18 cellular contexts compared by ENCODE assay signal in the genomic region with DNA sequence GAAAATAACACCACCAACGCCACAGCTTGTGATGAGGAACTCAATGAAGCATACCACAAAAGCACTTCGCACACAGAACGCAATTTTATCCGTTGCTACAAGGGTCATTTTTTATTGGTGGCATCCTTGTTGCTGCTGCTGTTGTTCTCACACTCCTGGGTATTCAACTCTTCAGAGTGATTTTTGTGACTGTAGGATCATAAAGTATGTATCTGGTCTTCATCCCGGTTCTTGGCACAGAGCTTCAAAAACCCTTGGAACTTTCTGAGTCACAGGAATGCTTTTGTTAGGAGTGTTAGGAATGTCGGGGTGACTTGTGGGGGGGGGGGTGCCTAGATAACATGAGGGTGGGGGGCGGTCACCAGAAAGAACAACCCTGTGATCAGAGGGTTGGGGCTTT.
A peak's percentile ranks its signal among the peaks of the same experiment; 100 is the strongest.
DNase-seq lines count a peak whose midpoint lies in the region; ATAC-seq and TF ChIP-seq lines count a peak whose summit lies in the region.
"Had no signal": no experiment of that assay in that cellular context is flagged by ENCODE, and none has a peak within 500 bp of the region (broad histone marks: within the 10 kb centered on the region; RNA-seq: fewer than 3 reads in every experiment).

No MANE protein-coding gene starts in this region.

- TF ChIP-seq CTCF in body of pancreas (IDR thresholded peaks at IDR 0.05): no peak
- TF ChIP-seq CTCF in psoas muscle (IDR thresholded peaks at IDR 0.05): no peak

- in situ Hi-C loops in GM23248 (cut with MboI): no loop called here

- H3K79me2 ChIP-seq in GM23248 (ENCODE audit: insufficient read depth): no peaks in the 10 kb centered on the region

- WGBS in GM23248 (ENCODE audit: low coverage in 1 of 2, low lambda C conversion rate in 2 of 2, missing lambda C conversion rate in 2 of 2), 2 experiments: 48 to 49% methylated on average over 6 to 7 of the region's 7 CpGs
- 66 to 80% methylated on average over 6 of the region's 7 CpGs for WGBS in body of pancreas, 2 donors
- WGBS in psoas muscle, 3 donors: 66 to 76% (median 71%) methylated on average over 7 of the region's 7 CpGs
- WGBS in right cardiac atrium: 59% methylated on average over 7 of the region's 7 CpGs

- H2AFZ ChIP-seq in GM23248: no peak overlapping the region

- intact Hi-C loops in body of pancreas (cut with DNase I): no loop called here
- intact Hi-C loops in psoas muscle (cut with DNase I): no loop called here
- intact Hi-C loops in right cardiac atrium (cut with DNase I): no loop called here

- H3K4me3 ChIP-seq in GM23248 (no peak overlapping the region), body of pancreas (no peak overlapping the region), psoas muscle (no peak overlapping the region), right cardiac atrium (ENCODE audit: low read length) (no peak overlapping the region)
- H3K4me3 ChIP-seq: stomach, upper lobe of left lung had no signal

- no peaks in the 10 kb centered on the region for H3K36me3 ChIP-seq in GM23248 (ENCODE audit: low read depth)
- peaks cover 0 to 6% of the 10 kb centered on the region in 2 donors for H3K36me3 ChIP-seq in body of pancreas (replicated peaks in 1 of 2; ENCODE audit: insufficient read depth in 1 of 2, low read depth in 2 of 2)
- peaks cover 2 to 16% of the 10 kb centered on the region in 2 donors for H3K36me3 ChIP-seq in psoas muscle (ENCODE audit: insufficient read depth in 1 of 2, low read depth in 1 of 2)
- H3K36me3 ChIP-seq: upper lobe of left lung had no signal

- H3K27me3 ChIP-seq in GM23248 (replicated peaks; ENCODE audit: insufficient read depth) (no peaks in the 10 kb centered on the region), body of pancreas (no peaks in the 10 kb centered on the region), psoas muscle (ENCODE audit: insufficient read depth in 3 of 3, low read length in 2 of 3) (no peaks in the 10 kb centered on the region), right cardiac atrium (ENCODE audit: control insufficient read depth, insufficient read depth) (no peaks in the 10 kb centered on the region)
- H3K27me3 ChIP-seq: neutrophil, stomach, upper lobe of left lung had no signal

- DNase-seq in AG20443 (ENCODE audit: low spot score): peak; percentile 56
- DNase-seq in GM23248: peak; percentile 64
- no peak for DNase-seq in body of pancreas
- DNase-seq in psoas muscle: no peak
- no peak for DNase-seq in NCI-H446 treated with DMSO at 0.1 percent for 48 hours (lab: John Stamatoyannopoulos, UW)
- no peak for DNase-seq in DMS153 (lab: John Stamatoyannopoulos, UW)
- DNase-seq in right cardiac atrium: no peak
- DNase-seq: activated CD4-positive, alpha-beta T cell treated with anti-CD3 and anti-CD28 coated beads, Interleukin-2, amount 50 U/mL, for 48 hours; activated T-cell treated with anti-CD3 and anti-CD28 coated beads for 4 hours; NCI-H146; NCI-H524; Right ventricle myocardium superior; stimulated activated CD4-positive, alpha-beta T cell treated with anti-CD3 and anti-CD28 coated beads, Interleukin-2, amount 100 ng/mL, for 24 hours; stomach; upper lobe of left lung had no signal

- no peak for TF ChIP-seq POLR2A in body of pancreas (IDR thresholded peaks at IDR 0.05)

- H3K9me3 ChIP-seq in GM23248 (ENCODE audit: low read depth): no peaks in the 10 kb centered on the region
- no peaks in the 10 kb centered on the region for H3K9me3 ChIP-seq in body of pancreas
- H3K9me3 ChIP-seq in psoas muscle: no peaks in the 10 kb centered on the region
- H3K9me3 ChIP-seq in right cardiac atrium (ENCODE audit: control insufficient read depth, low read length): no peaks in the 10 kb centered on the region
- H3K9me3 ChIP-seq: neutrophil, stomach, upper lobe of left lung had no signal

- H3F3A ChIP-seq in GM23248 (ENCODE audit: insufficient read depth): peaks cover 8% of the 10 kb centered on the region

- no peak for ATAC-seq in body of pancreas
- ATAC-seq in psoas muscle: no peak
- no peak for ATAC-seq in HG03460 (IDR thresholded peaks at IDR 0.05; ENCODE audit: unreplicated experiment)
- no peak for ATAC-seq in right cardiac atrium
- ATAC-seq: left lobe of liver had no signal

- H3K27ac ChIP-seq in GM23248 (0 out of 2 replicates have a peak overlapping the region, but pooled peaks have one; percentile 26), body of pancreas (peak overlapping the region in 3 of 4 donors; percentile 73 to 83 (median 77)), psoas muscle (peak overlapping the region; percentile 81), right cardiac atrium (ENCODE audit: low read length) (no peak overlapping the region)
- H3K27ac ChIP-seq: neutrophil, upper lobe of left lung had no signal

- no peaks in the 10 kb centered on the region for H4K20me1 ChIP-seq in GM23248 (ENCODE audit: insufficient read depth)

- no peak overlapping the region for H3K9ac ChIP-seq in GM23248

- H3K4me1 ChIP-seq in GM23248 (ENCODE audit: insufficient read depth): peaks cover 14% of the 10 kb centered on the region
- H3K4me1 ChIP-seq in body of pancreas: peaks cover 48% of the 10 kb centered on the region
- peaks cover 49% of the 10 kb centered on the region for H3K4me1 ChIP-seq in psoas muscle
- H3K4me1 ChIP-seq in right cardiac atrium (ENCODE audit: control insufficient read depth, insufficient read depth, low read length): peaks cover 9% of the 10 kb centered on the region

- H3K4me2 ChIP-seq in GM23248 (ENCODE audit: unreplicated experiment): no peak overlapping the region

- no peaks in the 10 kb centered on the region for H3K9me2 ChIP-seq in GM23248 (ENCODE audit: insufficient read depth)

Comparison
In these comparisons a context has a peak if more than half of its experiments do, and no peak if none do; other contexts are left out.
1. DNase-seq: peak in AG20443 (single experiment) and GM23248 (single experiment); none in body of pancreas (0 of 4), psoas muscle (0 of 2), NCI-H446 treated with DMSO at 0.1 percent for 48 hours (single experiment), DMS153 (single experiment) and right cardiac atrium (0 of 3).